In genomic region chr3:100073049-100073422, GRCh38 we compare ENCODE assay signal across 10 cellular contexts. TPM values are rescaled to one million over a fixed set of nuclear protein-coding genes. Genes with fewer than 3 reads are reported as not detected.
DNase-seq lines count a peak whose midpoint lies in the region; ATAC-seq and TF ChIP-seq lines count a peak whose summit lies in the region.
"Had no signal": no experiment of that assay in that cellular context is flagged by ENCODE, and none has a peak within 500 bp of the region (broad histone marks: within the 10 kb centered on the region; RNA-seq: fewer than 3 reads in every experiment).

No MANE protein-coding gene starts in this region.

- no peaks in the 10 kb centered on the region for H3K79me2 ChIP-seq in MM.1S (ENCODE audit: low read length)

- no peaks in the 10 kb centered on the region for H3K36me3 ChIP-seq in CD8-positive, alpha-beta memory T cell (ENCODE audit: insufficient read depth, low read length)
- H3K36me3 ChIP-seq in KOPT-K1 (ENCODE audit: insufficient read depth, low read length) (no peaks in the 10 kb centered on the region), neutrophil (no peaks in the 10 kb centered on the region), MM.1S (replicated peaks; ENCODE audit: insufficient read depth, low read length) (no peaks in the 10 kb centered on the region), esophagus muscularis mucosa (no peaks in the 10 kb centered on the region)

- no peak for DNase-seq in CD8-positive, alpha-beta memory T cell
- DNase-seq in chondrocyte (ENCODE audit: low spot score) (no peak), MM.1S (no peak), esophagus muscularis mucosa (ENCODE audit: extremely low spot score) (no peak), NCI-H146 (lab: John Stamatoyannopoulos, UW) (no peak)
- DNase-seq: Caco-2, NCI-H1417 treated with DMSO at 0.1 percent for 48 hours had no signal

- no peak overlapping the region; the same call in 1 of the 2 replicates for H3K4me2 ChIP-seq in MM.1S (ENCODE audit: low read depth, low read length)

- H3K27ac ChIP-seq in CD8-positive, alpha-beta memory T cell (ENCODE audit: low read depth, low read length): no peak overlapping the region
- H3K27ac ChIP-seq in KOPT-K1 (ENCODE audit: low read depth, low read length, poor library complexity, severe bottlenecking): peak overlapping the region; percentile 46
- H3K27ac ChIP-seq in neutrophil: peak overlapping the region; percentile 79
- H3K27ac ChIP-seq in MM.1S (ENCODE audit: low read length): no peak overlapping the region
- no peak overlapping the region for H3K27ac ChIP-seq in esophagus muscularis mucosa (replicated peaks in 1 of 4)

- H3F3A ChIP-seq in MM.1S (ENCODE audit: insufficient read depth, low read length): no peaks in the 10 kb centered on the region

- H3K4me3 ChIP-seq in CD8-positive, alpha-beta memory T cell (ENCODE audit: low read length): no peak overlapping the region
- H3K4me3 ChIP-seq in neutrophil (ENCODE audit: low read depth in 1 of 2, low read length in 1 of 2): peak overlapping the region in 1 of 2 experiments; percentile 47
- H3K4me3 ChIP-seq in MM.1S (ENCODE audit: low read length): no peak overlapping the region
- H3K4me3 ChIP-seq in esophagus muscularis mucosa: no peak overlapping the region

- no peaks in the 10 kb centered on the region for H4K20me1 ChIP-seq in MM.1S (ENCODE audit: insufficient read depth, low read length)

- no peaks in the 10 kb centered on the region for H3K9me2 ChIP-seq in MM.1S (replicated peaks; ENCODE audit: insufficient read depth, low read length)

- no peak for TF ChIP-seq EP300 in esophagus muscularis mucosa (IDR thresholded peaks at IDR 0.05)

- peak overlapping the region in 4 of 7 donors; percentile 6 to 77 (median 62) for H3K4me3 Mint-ChIP-seq in CD8-positive, alpha-beta memory T cell
- H3K4me3 Mint-ChIP-seq in chondrocyte (ENCODE audit: unreplicated experiment): no peak overlapping the region

- no peak overlapping the region for H3K9ac ChIP-seq in MM.1S (ENCODE audit: low read length)

- H2AFZ ChIP-seq in MM.1S (ENCODE audit: low read length): no peak overlapping the region

- CTCF ChIA-PET in CD8-positive, alpha-beta memory T cell (lab: Charles Lee): interaction anchor here (0.9 to 3.0 kb wide), 3 partner anchors 13 to 181 kb away, joined by 3 to 11 read pairs (median 6); no protein-coding TSS in a partner anchor

- H3K9me3 Mint-ChIP-seq in CD8-positive, alpha-beta memory T cell: no peaks in the 10 kb centered on the region
- no peaks in the 10 kb centered on the region for H3K9me3 Mint-ChIP-seq in chondrocyte (ENCODE audit: low read depth)

- H3K9me3 ChIP-seq in CD8-positive, alpha-beta memory T cell (ENCODE audit: low read length): no peaks in the 10 kb centered on the region
- H3K9me3 ChIP-seq in KOPT-K1 (ENCODE audit: insufficient read depth, low read length, poor library complexity, severe bottlenecking): no peaks in the 10 kb centered on the region
- H3K9me3 ChIP-seq in neutrophil: no peaks in the 10 kb centered on the region
- H3K9me3 ChIP-seq in MM.1S (replicated peaks; ENCODE audit: insufficient read depth, low read length): no peaks in the 10 kb centered on the region
- no peaks in the 10 kb centered on the region for H3K9me3 ChIP-seq in esophagus muscularis mucosa
- H3K9me3 ChIP-seq: Caco-2 had no signal

- H3K27me3 Mint-ChIP-seq in CD8-positive, alpha-beta memory T cell: no peaks in the 10 kb centered on the region
- H3K27me3 Mint-ChIP-seq in chondrocyte (ENCODE audit: low read depth): no peaks in the 10 kb centered on the region

- peaks cover 0 to 3% (median 0%) of the 10 kb centered on the region in 3 donors for H3K36me3 Mint-ChIP-seq in CD8-positive, alpha-beta memory T cell
- H3K36me3 Mint-ChIP-seq in chondrocyte (ENCODE audit: low read depth): no peaks in the 10 kb centered on the region

- H3K27me3 ChIP-seq in CD8-positive, alpha-beta memory T cell (ENCODE audit: insufficient read depth, low read length, poor library complexity, severe bottlenecking): no peaks in the 10 kb centered on the region
- H3K27me3 ChIP-seq in neutrophil: no peaks in the 10 kb centered on the region
- no peaks in the 10 kb centered on the region for H3K27me3 ChIP-seq in MM.1S (replicated peaks; ENCODE audit: insufficient read depth, low read length)
- no peaks in the 10 kb centered on the region for H3K27me3 ChIP-seq in esophagus muscularis mucosa

- no peak for TF ChIP-seq POLR2A in esophagus muscularis mucosa (IDR thresholded peaks at IDR 0.05; ENCODE audit: low read depth)

- no peak for ATAC-seq in GM18520 (IDR thresholded peaks at IDR 0.05; ENCODE audit: unreplicated experiment)

- POLR2A ChIA-PET in CD8-positive, alpha-beta memory T cell (lab: Charles Lee): interaction anchor here (0.5 kb wide), 1 partner anchor 178 kb away, joined by 3 read pairs; no protein-coding TSS in a partner anchor

- peak overlapping the region in 2 of 8 donors; percentile 0 to 24 for H3K27ac Mint-ChIP-seq in CD8-positive, alpha-beta memory T cell
- peak overlapping the region; percentile 94 for H3K27ac Mint-ChIP-seq in chondrocyte (ENCODE audit: unreplicated experiment)

- peaks cover 39 to 61% (median 43%) of the 10 kb centered on the region in 3 donors for H3K4me1 Mint-ChIP-seq in CD8-positive, alpha-beta memory T cell
- peaks cover 79% of the 10 kb centered on the region for H3K4me1 Mint-ChIP-seq in chondrocyte (ENCODE audit: low read depth)

- no peak for TF ChIP-seq CTCF in chondrocyte (IDR thresholded peaks at IDR 0.05)
- no peak for TF ChIP-seq CTCF in neutrophil (IDR thresholded peaks at IDR 0.05)
- TF ChIP-seq CTCF in MM.1S (IDR thresholded peaks at IDR 0.05; ENCODE audit: low read length): no peak
- TF ChIP-seq CTCF in esophagus muscularis mucosa (IDR thresholded peaks at IDR 0.05): no peak

- peaks cover 43% of the 10 kb centered on the region for H3K4me1 ChIP-seq in CD8-positive, alpha-beta memory T cell (ENCODE audit: insufficient read depth, low read length)
- H3K4me1 ChIP-seq in neutrophil (ENCODE audit: control insufficient read depth in 1 of 2, insufficient read depth in 1 of 2, low read depth in 1 of 2, low read length in 1 of 2) (peaks cover 74 to 75% of the 10 kb centered on the region in 2 experiments), MM.1S (ENCODE audit: low read length) (peaks cover 16% of the 10 kb centered on the region), esophagus muscularis mucosa (peaks cover 35 to 54% (median 43%) of the 10 kb centered on the region in 4 donors)

- intact Hi-C loops in esophagus muscularis mucosa (cut with DNase I): no loop called here

RNA-seq across cellular contexts. Expression of gene FILIP1L, which starts 41.3 kb away (rescaled TPM):
- total RNA-seq in CD8-positive, alpha-beta memory T cell: under 1 TPM; 0.20 to 0.27 TPM
- polyA plus RNA-seq in CD8-positive, alpha-beta memory T cell: 0.12 TPM
- total RNA-seq in chondrocyte: 61.9 to 122 TPM (median 119 TPM) in 3 replicates
- 100 to 1,000 TPM; 120 to 134 (median 127) TPM for total RNA-seq in esophagus muscularis mucosa

Comparison
In these comparisons a context has a peak if more than half of its experiments do, and no peak if none do; other contexts are left out.
1. H3K27ac ChIP-seq: peak in KOPT-K1 (single experiment) and neutrophil (single experiment); none in CD8-positive, alpha-beta memory T cell (single experiment), MM.1S (single experiment) and esophagus muscularis mucosa (0 of 4).
2. RNA of gene FILIP1L, which starts 41.3 kb away (total RNA-seq): 120 to 134 TPM in esophagus muscularis mucosa and 61.9 to 122 TPM in chondrocyte; 0.20 to 0.27 TPM in CD8-positive, alpha-beta memory T cell; every median in the first group is over 10 times any median in the second.